Comparison of ENCODE assay signal across 8 cellular contexts in the genomic region with DNA sequence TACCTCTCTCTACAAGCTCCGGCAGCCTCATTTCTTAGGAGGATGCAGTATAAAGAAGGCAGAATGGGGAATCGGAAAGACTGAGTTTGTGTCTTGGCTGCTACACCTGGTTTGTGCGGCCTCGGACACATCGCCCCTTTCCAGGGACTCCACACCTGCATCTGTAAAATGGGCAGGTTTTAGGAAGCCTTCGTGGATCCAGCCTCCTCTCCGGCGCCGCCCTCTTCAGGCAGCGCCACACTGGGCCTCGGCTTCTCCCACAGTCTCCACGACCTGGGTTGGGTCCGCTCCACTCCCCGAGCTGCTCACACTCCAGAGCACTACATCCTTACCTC. TPM values are rescaled to one million over a fixed set of nuclear protein-coding genes. Genes with fewer than 3 reads are reported as not detected.
DNase-seq lines count a peak whose midpoint lies in the region; ATAC-seq and TF ChIP-seq lines count a peak whose summit lies in the region.

No MANE protein-coding gene starts in this region.

- peak overlapping the region; percentile 55 to 90 for H3K4me3 ChIP-seq in vagina

- H3K27me3 ChIP-seq in vagina = no peaks in the 10 kb centered on the region

- POLR2A ChIA-PET in MCF 10A (lab: Yijun Ruan, JAX) = interaction anchor here (0.5 to 9.7 kb wide), 25 partner anchors 8 to 1693 kb away, joined by 3 to 283 read pairs (median 5); a partner anchor contains a TSS

- H3K4me3 Mint-ChIP-seq in activated naive CD4-positive, alpha-beta T cell treated with anti-CD3 and anti-CD28 coated beads, Interleukin-2, amount 10 ng/mL, durations not matched to agents 7 days and 5 days = peak overlapping the region; percentile 99
- H3K4me3 Mint-ChIP-seq in MCF 10A (ENCODE audit: unreplicated experiment) = peak overlapping the region; percentile 97
- H3K4me3 Mint-ChIP-seq in memory B cell = peak overlapping the region; percentile 98

- peak overlapping the region; percentile 87 for H3K27ac ChIP-seq in vagina

- BruUV-seq in MCF 10A (replicated peaks; lab: Mats Ljungman, UMichigan) = TSS peak; percentile 57

- peaks cover 26% of the 10 kb centered on the region for H3K4me1 ChIP-seq in vagina

- peaks cover 41% of the 10 kb centered on the region for H3K4me1 Mint-ChIP-seq in activated naive CD4-positive, alpha-beta T cell treated with anti-CD3 and anti-CD28 coated beads, Interleukin-2, amount 10 ng/mL, durations not matched to agents 7 days and 5 days
- H3K4me1 Mint-ChIP-seq in MCF 10A (ENCODE audit: insufficient read depth, unreplicated experiment) = peaks cover 23% of the 10 kb centered on the region
- H3K4me1 Mint-ChIP-seq in memory B cell = peaks cover 25% of the 10 kb centered on the region

- H3K36me3 ChIP-seq in vagina = peaks cover 0 to 9% of the 10 kb centered on the region in 2 donors

- CTCF ChIA-PET in activated naive CD4-positive, alpha-beta T cell treated with anti-CD3 and anti-CD28 coated beads, Interleukin-2, amount 10 ng/mL, durations not matched to agents 7 days and 5 days (lab: Charles Lee) = interaction anchor here (0.8 to 1.4 kb wide), 3 partner anchors 25 to 277 kb away, joined by 3 read pairs; no protein-coding TSS in a partner anchor
- CTCF ChIA-PET in MCF 10A (lab: Yijun Ruan, JAX) = interaction anchor here (0.7 to 15.9 kb wide), 5 partner anchors 38 to 330 kb away, joined by 3 to 338 read pairs (median 3); a partner anchor contains a TSS

- no peaks in the 10 kb centered on the region for H3K9me3 Mint-ChIP-seq in activated naive CD4-positive, alpha-beta T cell treated with anti-CD3 and anti-CD28 coated beads, Interleukin-2, amount 10 ng/mL, durations not matched to agents 7 days and 5 days
- H3K9me3 Mint-ChIP-seq in MCF 10A (ENCODE audit: unreplicated experiment) (no peaks in the 10 kb centered on the region), memory B cell (no peaks in the 10 kb centered on the region)

- no peaks in the 10 kb centered on the region for H3K9me3 ChIP-seq in vagina

- no peak for TF ChIP-seq POLR2A in vagina (IDR thresholded peaks at IDR 0.05)

- no peak for TF ChIP-seq CTCF in MCF 10A (IDR thresholded peaks at IDR 0.05; ENCODE audit: unreplicated experiment)
- TF ChIP-seq CTCF in vagina (IDR thresholded peaks at IDR 0.05) = no peak

- DNase-seq in activated naive CD4-positive, alpha-beta T cell treated with anti-CD3 and anti-CD28 coated beads, Interleukin-2, amount 10 ng/mL, durations not matched to agents 7 days and 5 days = no peak
- no peak for DNase-seq in activated naive CD4-positive, alpha-beta T cell treated with anti-CD3 and anti-CD28 coated beads, Interleukin-2, amount 50 U/mL, for 16 hours
- no peak for DNase-seq in MCF 10A (ENCODE audit: unreplicated experiment)
- DNase-seq in memory B cell (ENCODE audit: low spot score in 2 of 2) = no peak
- DNase-seq in vagina (ENCODE audit: extremely low spot score in 2 of 2) = peak in 1 of 2 donors; percentile 89
- no peak for DNase-seq in NCI-H446 (lab: John Stamatoyannopoulos, UW)
- DNase-seq in dedifferentiated amniotic fluid mesenchymal stem cell (ENCODE audit: extremely low spot score) = no peak

- H3K36me3 Mint-ChIP-seq in activated naive CD4-positive, alpha-beta T cell treated with anti-CD3 and anti-CD28 coated beads, Interleukin-2, amount 10 ng/mL, durations not matched to agents 7 days and 5 days = peaks cover 9% of the 10 kb centered on the region
- H3K36me3 Mint-ChIP-seq in MCF 10A (ENCODE audit: insufficient read depth, unreplicated experiment) = peaks cover 15% of the 10 kb centered on the region
- H3K36me3 Mint-ChIP-seq in memory B cell = peaks cover 5% of the 10 kb centered on the region

- no peaks in the 10 kb centered on the region for H3K27me3 Mint-ChIP-seq in activated naive CD4-positive, alpha-beta T cell treated with anti-CD3 and anti-CD28 coated beads, Interleukin-2, amount 10 ng/mL, durations not matched to agents 7 days and 5 days
- no peaks in the 10 kb centered on the region for H3K27me3 Mint-ChIP-seq in MCF 10A (ENCODE audit: insufficient read depth, unreplicated experiment)
- no peaks in the 10 kb centered on the region for H3K27me3 Mint-ChIP-seq in memory B cell

- intact Hi-C loops in MCF 10A (cut with micrococcal nuclease) (loop anchor here (5.0 kb wide), 1 partner anchor 282 kb away; no protein-coding TSS in a partner anchor), vagina (cut with DNase I) (no loop called here)

- H3K27ac Mint-ChIP-seq in activated naive CD4-positive, alpha-beta T cell treated with anti-CD3 and anti-CD28 coated beads, Interleukin-2, amount 10 ng/mL, durations not matched to agents 7 days and 5 days = peak overlapping the region; percentile 92
- peak overlapping the region; percentile 93 for H3K27ac Mint-ChIP-seq in MCF 10A (ENCODE audit: low read depth, unreplicated experiment)
- H3K27ac Mint-ChIP-seq in memory B cell = peak overlapping the region; percentile 93

- ATAC-seq in HG03469 (IDR thresholded peaks at IDR 0.05; ENCODE audit: unreplicated experiment) = peak; percentile 2
- peak; percentile 1 for ATAC-seq in memory B cell (ENCODE audit: low read depth)

RNA-seq across cellular contexts. Expression of a gene that starts 0.3 kb away (rescaled TPM):
- 163 and 184 TPM in 2 replicates for total RNA-seq in MCF 10A (2022)
- 17.4 TPM for total RNA-seq in vagina
